ENCODE assay signal across 20 cellular contexts in the genomic region with DNA sequence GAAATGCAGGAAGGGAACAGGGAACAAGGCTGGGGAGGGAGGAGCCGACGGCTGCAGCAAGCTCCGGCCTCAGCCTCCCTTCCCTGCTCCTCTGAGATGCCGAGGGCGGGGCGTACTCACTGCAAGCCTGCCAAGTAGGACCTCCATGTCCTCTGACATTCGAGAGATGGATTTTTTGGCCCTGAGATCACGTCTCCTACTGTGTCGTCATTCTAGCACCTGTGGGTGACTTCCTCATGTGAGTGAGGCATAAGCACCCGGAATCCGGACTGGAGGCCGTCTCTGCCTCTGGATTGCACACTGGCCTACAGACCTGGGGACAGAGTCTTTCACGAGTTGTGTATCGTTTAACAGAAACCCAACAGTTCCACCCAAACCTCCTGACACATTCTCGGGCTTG. TPM values are rescaled to one million over a fixed set of nuclear protein-coding genes. Genes with fewer than 3 reads are reported as not detected.
DNase-seq lines count a peak whose midpoint lies in the region; FAIRE-seq and TF ChIP-seq lines count a peak whose summit lies in the region.
"Had no signal": no experiment of that assay in that cellular context is flagged by ENCODE, and none has a peak within 500 bp of the region (broad histone marks: within the 10 kb centered on the region; RNA-seq: fewer than 3 reads in every experiment).

No MANE protein-coding gene starts in this region.

- H3K79me2 ChIP-seq in osteoblast (ENCODE audit: insufficient read depth, low read length) = no peaks in the 10 kb centered on the region

- DNase-seq in chondrocyte (ENCODE audit: low spot score) (peak; percentile 87), glutamatergic neuron (no peak), osteoblast (ENCODE audit: insufficient read length, low spot score, missing footprints) (peak; percentile 53), inferior parietal cortex (ENCODE audit: extremely low spot score) (no peak), HUDEP-2 (lab: John Stamatoyannopoulos, UW; ENCODE audit: unreplicated experiment in 76 of 76) (no peak), suprapubic skin (ENCODE audit: low spot score in 2 of 2) (no peak), urothelium cell line (ENCODE audit: low spot score) (no peak)
- DNase-seq: 8988T; CD4-positive, CD25-positive, alpha-beta regulatory T cell; GF-D8; GM23248; HCEC 1CT; KBM-7; NCI-H1105 treated with DMSO at 0.1 percent for 48 hours; NCI-H2227 treated with DMSO at 0.1 percent for 48 hours; NCI-H510A treated with DMSO at 0.1 percent for 48 hours; NCI-H82; OCI-M1; SHP77 had no signal

- H3K27me3 Mint-ChIP-seq in chondrocyte (ENCODE audit: low read depth) = no peaks in the 10 kb centered on the region
- H3K27me3 Mint-ChIP-seq in glutamatergic neuron (ENCODE audit: unreplicated experiment) = peaks cover 18% of the 10 kb centered on the region
- H3K27me3 Mint-ChIP-seq: CD4-positive, CD25-positive, alpha-beta regulatory T cell had no signal

- no peak for TF ChIP-seq POLR2A in suprapubic skin (IDR thresholded peaks at IDR 0.05)

- no peak overlapping the region for H3K27ac Mint-ChIP-seq in chondrocyte (ENCODE audit: unreplicated experiment)
- peak overlapping the region; percentile 59 for H3K27ac Mint-ChIP-seq in glutamatergic neuron (ENCODE audit: unreplicated experiment)
- H3K27ac Mint-ChIP-seq: CD4-positive, CD25-positive, alpha-beta regulatory T cell had no signal

- H3K27ac ChIP-seq in BLaER1 = peak overlapping the region; percentile 97
- H3K27ac ChIP-seq in osteoblast (ENCODE audit: low read depth, low read length) = no peak overlapping the region
- H3K27ac ChIP-seq in suprapubic skin = no peak overlapping the region
- H3K27ac ChIP-seq: GM23248 had no signal

- 81% methylated on average over 15 of the region's 15 CpGs for WGBS in suprapubic skin

- no peak for TF ChIP-seq EP300 in suprapubic skin (IDR thresholded peaks at IDR 0.05)

- peak overlapping the region; percentile 31 for H3K9ac ChIP-seq in BLaER1
- H3K9ac ChIP-seq: GM23248 had no signal

- peaks cover 11% of the 10 kb centered on the region; the same call in 1 of the 2 replicates for H4K20me1 ChIP-seq in BLaER1
- H4K20me1 ChIP-seq in osteoblast (ENCODE audit: insufficient read depth, low read length) = peaks cover 6% of the 10 kb centered on the region

- H3K27me3 ChIP-seq in BLaER1 (no peaks in the 10 kb centered on the region), osteoblast (ENCODE audit: insufficient read depth, low read length) (no peaks in the 10 kb centered on the region), suprapubic skin (no peaks in the 10 kb centered on the region)

- H3K36me3 ChIP-seq in BLaER1 (peaks cover 48% of the 10 kb centered on the region), osteoblast (ENCODE audit: insufficient read depth, low read length) (peaks cover 16% of the 10 kb centered on the region), suprapubic skin (peaks cover 26% of the 10 kb centered on the region)

- H3K9me3 Mint-ChIP-seq in chondrocyte (ENCODE audit: low read depth) (no peaks in the 10 kb centered on the region), glutamatergic neuron (ENCODE audit: unreplicated experiment) (peaks cover 22% of the 10 kb centered on the region)
- H3K9me3 Mint-ChIP-seq: CD4-positive, CD25-positive, alpha-beta regulatory T cell had no signal

- H3K4me3 Mint-ChIP-seq in chondrocyte (ENCODE audit: unreplicated experiment) (no peak overlapping the region), glutamatergic neuron (ENCODE audit: unreplicated experiment) (no peak overlapping the region)
- H3K4me3 Mint-ChIP-seq: CD4-positive, CD25-positive, alpha-beta regulatory T cell had no signal

- H3K9me3 ChIP-seq in BLaER1 = no peaks in the 10 kb centered on the region
- no peaks in the 10 kb centered on the region for H3K9me3 ChIP-seq in osteoblast (ENCODE audit: low read depth, low read length)
- H3K9me3 ChIP-seq in suprapubic skin = no peaks in the 10 kb centered on the region

- no peak for FAIRE-seq in urothelium cell line (lab: Jason Lieb, UNC)

- H3K4me1 ChIP-seq in BLaER1 (peaks cover 80% of the 10 kb centered on the region), osteoblast (ENCODE audit: insufficient read depth, low read length) (peaks cover 7% of the 10 kb centered on the region), suprapubic skin (peaks cover 11% of the 10 kb centered on the region)

- H2AFZ ChIP-seq in osteoblast (ENCODE audit: low read length) = no peak overlapping the region
- H2AFZ ChIP-seq: GM23248 had no signal

- H3K4me2 ChIP-seq in BLaER1 (peak overlapping the region; percentile 98), osteoblast (ENCODE audit: insufficient read depth, low read length) (no peak overlapping the region)

- peaks cover 17% of the 10 kb centered on the region for H3K36me3 Mint-ChIP-seq in chondrocyte (ENCODE audit: low read depth)
- H3K36me3 Mint-ChIP-seq in glutamatergic neuron (ENCODE audit: unreplicated experiment) = no peaks in the 10 kb centered on the region

- H3K4me1 Mint-ChIP-seq in chondrocyte (ENCODE audit: low read depth) (peaks cover 17% of the 10 kb centered on the region), glutamatergic neuron (ENCODE audit: low read depth, unreplicated experiment) (peaks cover 40% of the 10 kb centered on the region)

- TF ChIP-seq CTCF in chondrocyte (IDR thresholded peaks at IDR 0.05) = no peak
- no peak for TF ChIP-seq CTCF in glutamatergic neuron (IDR thresholded peaks at IDR 0.05; ENCODE audit: partially characterized antibody, unreplicated experiment)
- TF ChIP-seq CTCF in osteoblast (IDR thresholded peaks at IDR 0.05; ENCODE audit: extremely low read depth, low read depth, low read length) = no peak
- no peak for TF ChIP-seq CTCF in suprapubic skin (IDR thresholded peaks at IDR 0.05)

- H3K4me3 ChIP-seq in BLaER1 (no peak overlapping the region), osteoblast (ENCODE audit: insufficient read depth, low read length) (no peak overlapping the region), suprapubic skin (no peak overlapping the region)
- H3K4me3 ChIP-seq: GM23248 had no signal

RNA-seq across cellular contexts. Expression of a gene that starts 14.5 kb away (rescaled TPM):
- total RNA-seq in chondrocyte (7.2 to 8.5 TPM (median 7.3 TPM) in 3 replicates), glutamatergic neuron (ENCODE audit: unreplicated experiment) (11.8 TPM), osteoblast (16.5 and 19.5 TPM in 2 replicates), suprapubic skin (10 to 100 TPM; 27.3 to 42.6 (median 31.0) TPM)

RNA-seq across cellular contexts. Expression of a gene that starts 14.5 kb away (rescaled TPM):
- total RNA-seq in chondrocyte (53.4 to 54.5 TPM (median 54.0 TPM) in 3 replicates), glutamatergic neuron (ENCODE audit: unreplicated experiment) (80.1 TPM), osteoblast (39.4 and 43.3 TPM in 2 replicates), suprapubic skin (100 to 1,000 TPM in 1 of 4 donors, 10 to 100 TPM in 3; 58.9 to 102 (median 72.1) TPM)

RNA-seq across cellular contexts. Expression of a gene that starts 44.5 kb away (rescaled TPM):
- total RNA-seq in chondrocyte (11.8 to 15.9 TPM (median 12.6 TPM) in 3 replicates), glutamatergic neuron (ENCODE audit: unreplicated experiment) (19.9 TPM), osteoblast (8.7 and 9.7 TPM in 2 replicates), suprapubic skin (10 to 100 TPM; 37.2 to 56.4 (median 48.7) TPM)

Comparison
In these comparisons a context has a peak if more than half of its experiments do, and no peak if none do; other contexts are left out.
1. DNase-seq: peak in chondrocyte (single experiment) and osteoblast (single experiment); none in glutamatergic neuron (single experiment), inferior parietal cortex (single experiment), HUDEP-2 (0 of 76), suprapubic skin (0 of 2) and urothelium cell line (single experiment).